8 cellular contexts compared by ENCODE assay signal in the genomic region with DNA sequence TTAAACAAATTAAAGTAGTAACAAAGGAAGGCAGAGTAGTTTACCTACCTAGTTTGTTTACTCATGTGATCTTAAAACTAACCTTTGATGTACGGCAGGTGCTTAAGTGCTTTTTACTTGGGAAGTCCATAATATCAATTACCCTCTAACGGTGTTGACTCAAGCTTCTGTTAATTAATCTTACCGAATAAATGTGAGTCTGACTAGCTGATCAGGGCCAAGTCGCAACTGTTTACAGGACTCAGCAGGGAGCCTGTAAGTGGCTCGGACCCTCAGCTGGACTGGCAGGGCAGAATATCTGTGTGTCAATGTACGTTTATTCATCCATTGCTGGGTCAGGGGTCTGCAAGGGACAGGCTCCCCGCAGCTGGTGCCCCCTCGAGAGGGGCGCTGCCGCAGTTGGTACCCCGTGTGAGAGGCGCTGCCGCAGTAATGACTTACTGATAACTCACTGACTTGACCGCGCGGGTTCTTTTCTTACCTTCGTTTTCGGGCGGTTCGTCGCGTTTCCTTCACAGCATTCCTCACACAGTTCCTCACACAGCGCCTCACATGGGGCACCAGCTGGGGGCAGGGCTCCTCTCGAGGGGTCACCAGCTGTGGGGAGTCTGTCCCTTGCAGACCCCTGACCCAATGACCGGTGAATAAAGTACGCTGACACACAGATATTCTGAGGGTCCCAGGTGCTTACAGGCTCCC. TPM values are rescaled to one million over a fixed set of nuclear protein-coding genes. Genes with fewer than 3 reads are reported as not detected.
DNase-seq lines count a peak whose midpoint lies in the region; ATAC-seq and TF ChIP-seq lines count a peak whose summit lies in the region.

No MANE protein-coding gene starts in this region.

- ATAC-seq in GM18505 (IDR thresholded peaks at IDR 0.05; ENCODE audit: unreplicated experiment) = peak; percentile 39
- ATAC-seq in HG03045 (IDR thresholded peaks at IDR 0.05; ENCODE audit: unreplicated experiment) = peak; percentile 58
- peak; percentile 56; the same call in 1 of the 2 replicates for ATAC-seq in Panc1
- peak; percentile 77 for ATAC-seq in left lung
- ATAC-seq in stimulated activated memory B cell treated with anti-CD40 and anti-IgM and Interleukin-4, amounts not matched to agents 10 μg/mL and 1 μg/mL and 100 μg/mL, for 72 hours = no peak
- ATAC-seq in HG02938 (IDR thresholded peaks at IDR 0.05; ENCODE audit: unreplicated experiment) = no peak

- peak overlapping the region; percentile 64 for H3K27ac Mint-ChIP-seq in MCF 10A (ENCODE audit: low read depth, unreplicated experiment)
- peak overlapping the region; percentile 84 for H3K27ac Mint-ChIP-seq in stimulated activated memory B cell treated with anti-CD40 and anti-IgM and Interleukin-4, amounts not matched to agents 10 μg/mL and 1 μg/mL and 100 μg/mL, for 72 hours

- POLR2A ChIA-PET in Panc1 (lab: Charles Lee) = no interaction called here
- POLR2A ChIA-PET in MCF 10A (lab: Yijun Ruan, JAX) = interaction anchor here (0.9 to 1.2 kb wide), 2 partner anchors 63 to 184 kb away, joined by 3 to 8 read pairs; a partner anchor contains a TSS

- H3K9me3 ChIP-seq in Panc1 (ENCODE audit: control insufficient read depth, insufficient read depth, low read depth, low read length) (no peaks in the 10 kb centered on the region), left lung (no peaks in the 10 kb centered on the region)

- H3K27me3 Mint-ChIP-seq in MCF 10A (ENCODE audit: insufficient read depth, unreplicated experiment) = no peaks in the 10 kb centered on the region
- H3K27me3 Mint-ChIP-seq in stimulated activated memory B cell treated with anti-CD40 and anti-IgM and Interleukin-4, amounts not matched to agents 10 μg/mL and 1 μg/mL and 100 μg/mL, for 72 hours = peaks cover 30% of the 10 kb centered on the region

- no TSS peak for BruUV-seq in Panc1 (replicated peaks; lab: Mats Ljungman, UMichigan)
- no TSS peak for BruUV-seq in MCF 10A (replicated peaks; lab: Mats Ljungman, UMichigan)

- TF ChIP-seq CTCF in Panc1 (IDR thresholded peaks at IDR 0.05) = no peak
- TF ChIP-seq CTCF in MCF 10A (IDR thresholded peaks at IDR 0.05; ENCODE audit: unreplicated experiment) = no peak
- no peak for TF ChIP-seq CTCF in left lung (IDR thresholded peaks at IDR 0.05)

- intact Hi-C loops in Panc1 (cut with micrococcal nuclease; ENCODE audit: unreplicated experiment) = no loop called here
- intact Hi-C loops in MCF 10A (cut with micrococcal nuclease) = loop anchor here (1.0 to 10.0 kb wide), 2 partner anchors 154 to 234 kb away; a partner anchor contains a TSS
- intact Hi-C loops in left lung (cut with DNase I) = no loop called here

- no peak for TF ChIP-seq POLR2A in GM18505 (IDR thresholded peaks at IDR 0.05; ENCODE audit: borderline replicate concordance, extremely low read depth, insufficient read depth, insufficient read length)

- no peak overlapping the region for H3K27ac ChIP-seq in Panc1 (ENCODE audit: low read length)
- H3K27ac ChIP-seq in left lung = no peak overlapping the region

- no peaks in the 10 kb centered on the region for H3K36me3 Mint-ChIP-seq in MCF 10A (ENCODE audit: insufficient read depth, unreplicated experiment)
- no peaks in the 10 kb centered on the region for H3K36me3 Mint-ChIP-seq in stimulated activated memory B cell treated with anti-CD40 and anti-IgM and Interleukin-4, amounts not matched to agents 10 μg/mL and 1 μg/mL and 100 μg/mL, for 72 hours

- CTCF ChIA-PET in Panc1 (lab: Charles Lee) (interaction anchor here (0.8 kb wide), 1 partner anchor 291 kb away, joined by 4 read pairs; no protein-coding TSS in a partner anchor), MCF 10A (lab: Yijun Ruan, JAX) (interaction anchor here (0.5 to 24.0 kb wide), 19 partner anchors 10 to 925 kb away, joined by 3 to 651 read pairs (median 4); a partner anchor contains a TSS)

- peaks cover 27% of the 10 kb centered on the region for H3K27me3 ChIP-seq in Panc1 (ENCODE audit: control insufficient read depth, insufficient read depth, low read length)
- H3K27me3 ChIP-seq in left lung = peaks cover 0 to 38% of the 10 kb centered on the region in 2 donors

- H3K4me1 ChIP-seq in Panc1 (ENCODE audit: control insufficient read depth, insufficient read depth, low read length) (no peaks in the 10 kb centered on the region), left lung (peaks cover 0 to 12% of the 10 kb centered on the region in 2 donors)

- peaks cover 13% of the 10 kb centered on the region for H3K4me1 Mint-ChIP-seq in MCF 10A (ENCODE audit: insufficient read depth, unreplicated experiment)
- H3K4me1 Mint-ChIP-seq in stimulated activated memory B cell treated with anti-CD40 and anti-IgM and Interleukin-4, amounts not matched to agents 10 μg/mL and 1 μg/mL and 100 μg/mL, for 72 hours = peaks cover 22% of the 10 kb centered on the region

- in situ Hi-C loops in Panc1 (cut with HindIII; ENCODE audit: low pct_unique_long_range_greater_than_20kb, low sequenced_read_pairs) = no loop called here

- H3K4me3 ChIP-seq in Panc1 (ENCODE audit: low read depth in 2 of 2, low read length in 2 of 2) = peak overlapping the region; percentile 39 to 45
- peak overlapping the region; percentile 28 to 40 for H3K4me3 ChIP-seq in left lung

- DNase-seq in Panc1 (ENCODE audit: low read depth, low spot score) (no peak), MCF 10A (ENCODE audit: unreplicated experiment) (peak; percentile 68), left lung (peak; percentile 34 to 66), HPDE6-E6E7 (ENCODE audit: extremely low spot score) (no peak)

- H3K36me3 ChIP-seq in Panc1 (ENCODE audit: control insufficient read depth, insufficient read depth, low read length) = no peaks in the 10 kb centered on the region
- H3K36me3 ChIP-seq in left lung = no peaks in the 10 kb centered on the region

- H3K9me3 Mint-ChIP-seq in MCF 10A (ENCODE audit: unreplicated experiment) = no peaks in the 10 kb centered on the region
- no peaks in the 10 kb centered on the region for H3K9me3 Mint-ChIP-seq in stimulated activated memory B cell treated with anti-CD40 and anti-IgM and Interleukin-4, amounts not matched to agents 10 μg/mL and 1 μg/mL and 100 μg/mL, for 72 hours

- peak overlapping the region; percentile 82 for H3K4me3 Mint-ChIP-seq in MCF 10A (ENCODE audit: unreplicated experiment)
- H3K4me3 Mint-ChIP-seq in stimulated activated memory B cell treated with anti-CD40 and anti-IgM and Interleukin-4, amounts not matched to agents 10 μg/mL and 1 μg/mL and 100 μg/mL, for 72 hours = peak overlapping the region; percentile 88

RNA-seq across cellular contexts. Expression of a gene that starts 2.9 kb away (rescaled TPM):
- total RNA-seq in Panc1 (2021; ENCODE audit: unreplicated experiment) = not detected
- polyA plus RNA-seq in Panc1 (2012; ENCODE audit: insufficient read length) = not detected
- not detected in 2 replicates for total RNA-seq in MCF 10A (2022)
- total RNA-seq in left lung = 1 to 10 TPM; 1.9 to 2.7 TPM

Comparison
In these comparisons a context has a peak if more than half of its experiments do, and no peak if none do; other contexts are left out.
1. ATAC-seq: peak in GM18505 (single experiment), HG03045 (single experiment), Panc1 (single experiment) and left lung (single experiment); none in stimulated activated memory B cell treated with anti-CD40 and anti-IgM and Interleukin-4, amounts not matched to agents 10 μg/mL and 1 μg/mL and 100 μg/mL, for 72 hours (single experiment) and HG02938 (single experiment).
2. DNase-seq: peak in MCF 10A (single experiment) and left lung (2 of 2); none in Panc1 (single experiment) and HPDE6-E6E7 (single experiment).